24 cellular contexts compared by ENCODE assay signal in the genomic region with DNA sequence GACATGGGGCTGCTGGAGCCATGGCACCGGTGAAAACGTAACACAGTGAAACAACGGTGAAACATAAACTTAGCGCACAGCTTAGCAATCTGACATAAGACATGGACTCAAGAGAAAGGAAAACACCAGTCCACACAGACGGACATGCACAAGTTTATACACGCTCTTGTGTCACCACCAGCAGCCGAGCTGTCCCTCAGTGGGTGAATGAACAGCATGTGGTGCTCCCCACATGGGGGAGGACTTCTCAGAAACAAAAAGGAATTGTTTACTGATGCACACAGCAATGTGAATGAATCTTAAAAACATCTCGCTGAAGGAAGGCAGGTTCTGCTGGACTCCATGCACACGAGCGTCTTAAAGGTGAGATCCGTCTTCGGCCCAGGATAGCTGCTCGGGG. TPM values are rescaled to one million over a fixed set of nuclear protein-coding genes. Genes with fewer than 3 reads are reported as not detected.
DNase-seq lines count a peak whose midpoint lies in the region; ATAC-seq, FAIRE-seq and TF ChIP-seq lines count a peak whose summit lies in the region.
"Had no signal": no experiment of that assay in that cellular context is flagged by ENCODE, and none has a peak within 500 bp of the region (broad histone marks: within the 10 kb centered on the region; RNA-seq: fewer than 3 reads in every experiment).

No MANE protein-coding gene starts in this region.

- H3K9me3 Mint-ChIP-seq in nephron progenitor cell, result no peaks in the 10 kb centered on the region
- H3K9me3 Mint-ChIP-seq: CD4-positive, CD25-positive, alpha-beta regulatory T cell; CD8-positive, alpha-beta T cell; GM23338; H9 had no signal

- H3K27me3 Mint-ChIP-seq in nephron progenitor cell (ENCODE audit: low read depth, poor library complexity), result no peaks in the 10 kb centered on the region
- H3K27me3 Mint-ChIP-seq: B cell; CD4-positive, CD25-positive, alpha-beta regulatory T cell had no signal

- H3K4me3 Mint-ChIP-seq in nephron progenitor cell, result no peak overlapping the region
- H3K4me3 Mint-ChIP-seq: B cell; CD4-positive, CD25-positive, alpha-beta regulatory T cell; CD8-positive, alpha-beta T cell; GM23338; H9 had no signal

- H2AFZ ChIP-seq in osteoblast (ENCODE audit: low read length), result no peak overlapping the region
- H2AFZ ChIP-seq: GM23338 had no signal

- TF ChIP-seq CTCF in bronchial epithelial cell (IDR thresholded peaks at IDR 0.05; ENCODE audit: insufficient read depth, low read length, severe bottlenecking), result no peak
- TF ChIP-seq CTCF in osteoblast (IDR thresholded peaks at IDR 0.05; ENCODE audit: extremely low read depth, low read depth, low read length), result no peak
- no peak for TF ChIP-seq CTCF in nephron progenitor cell (IDR thresholded peaks at IDR 0.05)

- H3K4me1 ChIP-seq in osteoblast (ENCODE audit: insufficient read depth, low read length), result no peaks in the 10 kb centered on the region
- H3K4me1 ChIP-seq: Caco-2 had no signal

- no peak overlapping the region for H3K4me2 ChIP-seq in osteoblast (ENCODE audit: insufficient read depth, low read length)
- H3K4me2 ChIP-seq: BLaER1, GM23338 had no signal

- H3K4me1 Mint-ChIP-seq in nephron progenitor cell, result peaks cover 11% of the 10 kb centered on the region
- H3K4me1 Mint-ChIP-seq: B cell had no signal

- intact Hi-C loops in Right ventricle myocardium inferior (cut with DNase I), result no loop called here
- intact Hi-C loops in Right ventricle myocardium superior (cut with DNase I), result no loop called here
- intact Hi-C loops in head of caudate nucleus (cut with DNase I), result no loop called here

- peaks cover 47% of the 10 kb centered on the region for H3K36me3 Mint-ChIP-seq in nephron progenitor cell (ENCODE audit: low read depth)

- no peaks in the 10 kb centered on the region for H3K9me3 ChIP-seq in osteoblast (ENCODE audit: low read depth, low read length)
- H3K9me3 ChIP-seq: BLaER1, Caco-2 had no signal

- ATAC-seq in Right ventricle myocardium inferior (no peak), Right ventricle myocardium superior (ENCODE audit: poor library complexity) (no peak)
- ATAC-seq: CD8-positive, alpha-beta T cell; GM12878; GM23338; HCT116 had no signal

- H3K36me3 ChIP-seq in bronchial epithelial cell (ENCODE audit: control insufficient read depth, insufficient read depth, low read length) (peaks cover 16% of the 10 kb centered on the region), osteoblast (ENCODE audit: insufficient read depth, low read length) (peaks cover 19% of the 10 kb centered on the region)

- DNase-seq in Right ventricle myocardium inferior (ENCODE audit: missing footprints) (peak; percentile 20), Right ventricle myocardium superior (no peak), HTR-8/SVneo (ENCODE audit: insufficient read length, low spot score) (no peak), bronchial epithelial cell (ENCODE audit: low read depth) (no peak), osteoblast (ENCODE audit: insufficient read length, low spot score, missing footprints) (peak; percentile 66), head of caudate nucleus (no peak), GDM1 (lab: John Stamatoyannopoulos, UW) (no peak), nephron progenitor cell (no peak)
- DNase-seq: Caco-2; CD4-positive, CD25-positive, alpha-beta regulatory T cell; CD8-positive, alpha-beta T cell; DMS153; DND-41; H9 had no signal

- peaks cover 10% of the 10 kb centered on the region for H4K20me1 ChIP-seq in osteoblast (ENCODE audit: insufficient read depth, low read length)

- no peak overlapping the region for H3K4me3 ChIP-seq in bronchial epithelial cell (ENCODE audit: low read depth, low read length)
- no peak overlapping the region for H3K4me3 ChIP-seq in osteoblast (ENCODE audit: insufficient read depth, low read length)
- H3K4me3 ChIP-seq: BLaER1, GM12878, GM23338 had no signal

- FAIRE-seq in HTR-8/SVneo (lab: Jason Lieb, UNC) (peak; percentile 72), bronchial epithelial cell (lab: Jason Lieb, UNC) (peak; percentile 70)
- FAIRE-seq: A204.1, G401.6, GM12878, GM19239 had no signal

- no peak overlapping the region for H3K27ac Mint-ChIP-seq in nephron progenitor cell
- H3K27ac Mint-ChIP-seq: B cell; CD4-positive, CD25-positive, alpha-beta regulatory T cell; CD8-positive, alpha-beta T cell; GM23338 had no signal

- H3K79me2 ChIP-seq in osteoblast (ENCODE audit: insufficient read depth, low read length), result peaks cover 3% of the 10 kb centered on the region

- H3K27me3 ChIP-seq in bronchial epithelial cell (ENCODE audit: control insufficient read depth, insufficient read depth, low read length) (no peaks in the 10 kb centered on the region), osteoblast (ENCODE audit: insufficient read depth, low read length) (no peaks in the 10 kb centered on the region)
- H3K27me3 ChIP-seq: BLaER1 had no signal

- no peak overlapping the region for H3K27ac ChIP-seq in osteoblast (ENCODE audit: low read depth, low read length)
- H3K27ac ChIP-seq: 22Rv1, BLaER1, C4-2B had no signal

RNA-seq across cellular contexts. Expression of a gene that starts 34.2 kb away (rescaled TPM):
- total RNA-seq in Right ventricle myocardium inferior (10.0 TPM), Right ventricle myocardium superior (8.7 TPM), bronchial epithelial cell (27.7 and 30.8 TPM in 2 replicates), osteoblast (22.1 and 23.3 TPM in 2 replicates)

Comparison
In these comparisons a context has a peak if more than half of its experiments do, and no peak if none do; other contexts are left out.
1. DNase-seq: peak in Right ventricle myocardium inferior (single experiment) and osteoblast (single experiment); none in Right ventricle myocardium superior (single experiment), HTR-8/SVneo (single experiment), bronchial epithelial cell (single experiment), head of caudate nucleus (0 of 42), GDM1 (single experiment) and nephron progenitor cell (single experiment).